In the genomic region with DNA sequence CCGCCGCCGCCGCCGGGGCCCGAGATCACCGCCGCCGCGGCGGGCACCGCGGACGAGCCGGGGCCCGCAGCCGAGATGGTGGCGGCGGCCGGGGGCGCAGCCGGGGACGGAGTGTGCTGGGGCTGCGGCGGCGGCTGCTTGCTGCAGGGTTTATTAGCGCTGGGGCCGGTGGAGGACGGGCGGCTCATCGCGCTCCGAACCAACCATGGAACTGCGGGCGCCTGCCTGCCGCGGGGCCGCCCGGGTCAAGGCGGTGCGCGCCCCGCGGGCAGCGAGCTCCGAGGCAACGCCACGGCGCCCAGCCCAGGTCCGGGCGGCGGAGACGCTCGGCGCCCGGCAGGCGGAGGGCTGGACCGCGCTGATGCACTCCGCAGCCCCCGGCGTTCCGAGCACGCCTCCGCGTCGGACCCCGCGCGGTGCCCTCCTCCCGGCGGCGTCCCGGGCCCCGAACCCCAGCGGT, we compare ENCODE assay signal across 8 cellular contexts. TPM values are rescaled to one million over a fixed set of nuclear protein-coding genes. Genes with fewer than 3 reads are reported as not detected.
A peak's percentile ranks its signal among the peaks of the same experiment; 100 is the strongest.
DNase-seq lines count a peak whose midpoint lies in the region; ATAC-seq and TF ChIP-seq lines count a peak whose summit lies in the region.

No MANE protein-coding gene starts in this region.

- POLR2A ChIA-PET in activated CD4-positive, alpha-beta T cell treated with anti-CD3 and anti-CD28 coated beads for 36 hours (lab: Charles Lee), result interaction anchor here (0.5 to 6.7 kb wide), 10 partner anchors 10 to 218 kb away, joined by 3 to 73 read pairs (median 6); partner anchors contain the start of genes ERICH6 and SERP1

- peak in 1 of 3 donors; percentile 18 for TF ChIP-seq CTCF in breast epithelium (IDR thresholded peaks at IDR 0.05)

- no peaks in the 10 kb centered on the region for H3K9me3 Mint-ChIP-seq in activated CD4-positive, alpha-beta T cell treated with anti-CD3 and anti-CD28 coated beads for 36 hours (ENCODE audit: low read depth)

- peak overlapping the region; percentile 81 to 87 (median 83) for H3K4me3 ChIP-seq in breast epithelium
- H3K4me3 ChIP-seq in muscle layer of colon (ENCODE audit: low read depth in 1 of 2, low read length in 2 of 2), result peak overlapping the region; percentile 84 to 93

- H3K4me1 ChIP-seq in breast epithelium (peaks cover 0 to 4% of the 10 kb centered on the region in 2 donors), muscle layer of colon (ENCODE audit: insufficient read depth, low read length) (peaks cover 31% of the 10 kb centered on the region)

- intact Hi-C loops in activated CD4-positive, alpha-beta T cell treated with anti-CD3 and anti-CD28 coated beads for 36 hours (cut with DNase I, micrococcal nuclease), result loop anchor here (1.0 to 10.0 kb wide), 12 partner anchors 22 to 1505 kb away; partner anchors contain the start of genes EIF2A (in 2 of the 2), SERP1 (in 2 of the 2), TSC22D2 (in 2 of the 2) and ERICH6 (in 1 of the 2)
- intact Hi-C loops in breast epithelium (cut with DNase I; ENCODE audit: low total_unique reads), result no loop called here

- H3K27me3 Mint-ChIP-seq in activated CD4-positive, alpha-beta T cell treated with anti-CD3 and anti-CD28 coated beads for 36 hours, result no peaks in the 10 kb centered on the region

- ATAC-seq in activated CD4-positive, alpha-beta T cell treated with anti-CD3 and anti-CD28 coated beads for 36 hours, result no peak
- peak; percentile 15 for ATAC-seq in HG03354 (IDR thresholded peaks at IDR 0.05; ENCODE audit: poor library complexity, severe bottlenecking, unreplicated experiment)

- H3K36me3 ChIP-seq in breast epithelium, result no peaks in the 10 kb centered on the region
- no peaks in the 10 kb centered on the region for H3K36me3 ChIP-seq in muscle layer of colon (ENCODE audit: insufficient read depth, low read length)

- no peak for DNase-seq in activated CD4-positive, alpha-beta T cell treated with anti-CD3 and anti-CD28 coated beads for 36 hours
- no peak for DNase-seq in activated CD4-positive, alpha-beta T cell treated with anti-CD3 and anti-CD28 coated beads, Interleukin-2, amount 50 U/mL, for 48 hours
- no peak for DNase-seq in breast epithelium (ENCODE audit: low spot score in 2 of 2)
- DNase-seq in glomerular visceral epithelial cell (ENCODE audit: extremely low spot score), result no peak
- DNase-seq in NCI-H446 treated with DMSO at 0.1 percent for 48 hours (lab: John Stamatoyannopoulos, UW), result no peak
- DNase-seq in AG20443 (ENCODE audit: low spot score), result no peak

- H3K36me3 Mint-ChIP-seq in activated CD4-positive, alpha-beta T cell treated with anti-CD3 and anti-CD28 coated beads for 36 hours (ENCODE audit: low read depth), result peaks cover 42% of the 10 kb centered on the region

- no peaks in the 10 kb centered on the region for H3K9me3 ChIP-seq in breast epithelium
- H3K9me3 ChIP-seq in muscle layer of colon (ENCODE audit: low read length), result no peaks in the 10 kb centered on the region

- peak overlapping the region; percentile 96 for H3K27ac ChIP-seq in breast epithelium
- peak overlapping the region; percentile 83 for H3K27ac ChIP-seq in muscle layer of colon (ENCODE audit: low read depth, low read length)

- H3K27me3 ChIP-seq in breast epithelium (no peaks in the 10 kb centered on the region), muscle layer of colon (ENCODE audit: control insufficient read depth in 1 of 2, insufficient read depth in 2 of 2, low read length in 2 of 2) (no peaks in the 10 kb centered on the region)

- no peak overlapping the region for H3K27ac Mint-ChIP-seq in activated CD4-positive, alpha-beta T cell treated with anti-CD3 and anti-CD28 coated beads for 36 hours

- peak overlapping the region; percentile 83 for H3K9ac ChIP-seq in muscle layer of colon (ENCODE audit: low read length)

- CTCF ChIA-PET in activated CD4-positive, alpha-beta T cell treated with anti-CD3 and anti-CD28 coated beads for 36 hours (lab: Charles Lee), result interaction anchor here (1.8 to 4.2 kb wide), 4 partner anchors 22 to 41 kb away, joined by 4 to 23 read pairs (median 18); no protein-coding TSS in a partner anchor

- peaks cover 54% of the 10 kb centered on the region for H3K4me1 Mint-ChIP-seq in activated CD4-positive, alpha-beta T cell treated with anti-CD3 and anti-CD28 coated beads for 36 hours

- no peak for TF ChIP-seq POLR2A in breast epithelium (IDR thresholded peaks at IDR 0.05)

- peak overlapping the region; percentile 85 for H3K4me3 Mint-ChIP-seq in activated CD4-positive, alpha-beta T cell treated with anti-CD3 and anti-CD28 coated beads for 36 hours

RNA-seq across cellular contexts. Expression of gene SIAH2, which starts 0.3 kb away (rescaled TPM):
- total RNA-seq in activated CD4-positive, alpha-beta T cell treated with anti-CD3 and anti-CD28 coated beads for 36 hours, result 100 to 1,000 TPM in 1 of 2 experiments, 10 to 100 TPM in 1; 85.7 to 154 TPM
- 10 to 100 TPM; 37.4 to 40.3 (median 39.1) TPM for total RNA-seq in breast epithelium

RNA-seq across cellular contexts. Expression of gene ERICH6, which starts 59.0 kb away (rescaled TPM):
- total RNA-seq in activated CD4-positive, alpha-beta T cell treated with anti-CD3 and anti-CD28 coated beads for 36 hours, result under 1 TPM in 1 of 2 experiments, not detected in 1; 0.58 TPM
- under 1 TPM; 0.29 to 0.98 (median 0.48) TPM for total RNA-seq in breast epithelium
